8 cellular contexts compared by ENCODE assay signal in genomic region chr1:235642021-235642942, GRCh38. TPM values are rescaled to one million over a fixed set of nuclear protein-coding genes. Genes with fewer than 3 reads are reported as not detected.
DNase-seq lines count a peak whose midpoint lies in the region; ATAC-seq and TF ChIP-seq lines count a peak whose summit lies in the region.

No MANE protein-coding gene starts in this region.

- ATAC-seq in HG02571 (IDR thresholded peaks at IDR 0.05; ENCODE audit: unreplicated experiment), result peak; percentile 49
- ATAC-seq in omental fat pad (ENCODE audit: low FRiP score), result no peak

- no peak overlapping the region for H3K4me3 ChIP-seq in fibroblast of villous mesenchyme (ENCODE audit: low read depth, low read length)

- TF ChIP-seq CTCF in fibroblast of villous mesenchyme (IDR thresholded peaks at IDR 0.05; ENCODE audit: insufficient read depth, low read depth, low read length) (no peak), omental fat pad (IDR thresholded peaks at IDR 0.05) (no peak)

- DNase-seq in ELF-1 (ENCODE audit: low read depth, low spot score) (peak; percentile 66), NCI-H2107 (lab: John Stamatoyannopoulos, UW) (peak; percentile 80), fibroblast of villous mesenchyme (ENCODE audit: low read depth) (peak; percentile 68), omental fat pad (ENCODE audit: low spot score) (no peak), SW 1271 (lab: John Stamatoyannopoulos, UW) (no peak)
- DNase-seq in activated CD8-positive, alpha-beta memory T cell treated with anti-CD3 and anti-CD28 coated beads for 24 hours, result peak; percentile 82
- DNase-seq in stimulated activated CD8-positive, alpha-beta memory T cell treated with anti-CD3 and anti-CD28 coated beads, Interleukin-12 subunit alpha, Interleukin-12 subunit beta, amount 100 ng/mL, for 1 hour (ENCODE audit: low read depth), result peak; percentile 54

RNA-seq across cellular contexts. Expression of gene GNG4, which starts 7.3 kb away (rescaled TPM):
- total RNA-seq in fibroblast of villous mesenchyme, result 5.2 and 7.3 TPM in 2 replicates
- 1 to 10 TPM in 1 of 4 donors, under 1 TPM in 2, not detected in 1; 0.56 to 1.2 (median 0.93) TPM for total RNA-seq in omental fat pad

Comparison
In these comparisons a context has a peak if more than half of its experiments do, and no peak if none do; other contexts are left out.
1. DNase-seq: peak in ELF-1 (single experiment), NCI-H2107 (single experiment), activated CD8-positive, alpha-beta memory T cell treated with anti-CD3 and anti-CD28 coated beads for 24 hours (single experiment), fibroblast of villous mesenchyme (single experiment) and stimulated activated CD8-positive, alpha-beta memory T cell treated with anti-CD3 and anti-CD28 coated beads, Interleukin-12 subunit alpha, Interleukin-12 subunit beta, amount 100 ng/mL, for 1 hour (single experiment); none in omental fat pad (single experiment) and SW 1271 (0 of 2).